9 cellular contexts compared by ENCODE assay signal in the genomic region with DNA sequence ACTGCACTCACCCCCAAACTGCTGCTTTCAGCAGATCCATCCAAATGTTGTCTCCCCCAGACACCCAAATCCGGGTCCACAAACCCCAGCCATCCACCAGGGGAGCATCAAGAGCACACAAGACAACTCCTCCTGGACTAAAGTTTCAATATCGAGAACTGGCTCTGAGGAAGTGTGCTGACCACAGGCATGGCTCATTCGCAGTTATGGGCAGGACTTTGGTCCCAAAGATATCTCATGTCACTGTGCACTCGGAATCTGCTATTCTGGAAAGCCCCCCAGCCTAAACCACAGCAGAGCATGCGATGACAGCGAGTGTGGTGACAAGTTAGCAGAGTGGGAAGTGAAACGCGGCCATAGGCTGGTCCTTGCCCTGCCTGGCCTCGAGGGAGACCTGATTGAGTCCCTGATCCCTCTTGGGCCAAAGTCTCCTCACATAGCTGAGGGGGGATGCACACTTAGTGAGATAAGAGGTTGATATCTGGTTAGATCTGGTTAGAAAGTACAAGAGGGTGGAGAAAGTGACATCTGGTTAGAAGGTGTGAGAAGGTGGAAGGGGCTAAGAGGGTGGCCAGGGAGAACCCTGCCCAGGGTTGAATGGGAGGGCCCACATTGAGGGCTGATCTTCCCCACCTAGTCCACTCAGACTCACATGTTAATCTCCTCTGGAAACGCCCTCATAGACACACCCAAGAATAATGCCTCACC.
A peak's percentile ranks its signal among the peaks of the same experiment; 100 is the strongest.
DNase-seq lines count a peak whose midpoint lies in the region; ATAC-seq lines count a peak whose summit lies in the region.
"Had no signal": no experiment of that assay in that cellular context is flagged by ENCODE, and none has a peak within 500 bp of the region (broad histone marks: within the 10 kb centered on the region; RNA-seq: fewer than 3 reads in every experiment).

No MANE protein-coding gene starts in this region.

- H3K36me3 ChIP-seq in naive thymus-derived CD4-positive, alpha-beta T cell (ENCODE audit: control insufficient read depth in 2 of 3, insufficient read depth in 3 of 3, low read length in 3 of 3) = no peaks in the 10 kb centered on the region

- H3K9me3 Mint-ChIP-seq in naive thymus-derived CD4-positive, alpha-beta T cell = peaks cover 0 to 3% (median 0%) of the 10 kb centered on the region in 11 donors

- no peak overlapping the region for H3K4me3 Mint-ChIP-seq in naive thymus-derived CD4-positive, alpha-beta T cell
- H3K4me3 Mint-ChIP-seq: mesothelial cell of epicardium had no signal

- DNase-seq in RPMI7951 (ENCODE audit: low read depth) (peak; percentile 78), DMS 273 treated with DMSO at 0.1 percent for 48 hours (lab: John Stamatoyannopoulos, UW) (no peak)
- DNase-seq in naive thymus-derived CD4-positive, alpha-beta T cell = no peak
- DNase-seq in stimulated activated CD4-positive, alpha-beta T cell treated with anti-CD3 and anti-CD28 coated beads, Interleukin-4, amount 100 ng/mL, for 24 hours = no peak
- no peak for DNase-seq in stimulated activated CD4-positive, alpha-beta T cell treated with anti-CD3 and anti-CD28 coated beads, Interleukin-2, amount 100 ng/mL, for 24 hours
- DNase-seq in stimulated activated CD4-positive, alpha-beta T cell treated with anti-CD3 and anti-CD28 coated beads, Interleukin-1b, Interleukin-23, amount 100 ng/mL, for 48 hours = no peak

- peaks cover 0 to 2% (median 0%) of the 10 kb centered on the region in 7 donors for H3K4me1 Mint-ChIP-seq in naive thymus-derived CD4-positive, alpha-beta T cell

- H3K4me1 ChIP-seq in naive thymus-derived CD4-positive, alpha-beta T cell (ENCODE audit: control insufficient read depth in 2 of 2, insufficient read depth in 2 of 2, low read length in 2 of 2) = no peaks in the 10 kb centered on the region

- H3K36me3 Mint-ChIP-seq in naive thymus-derived CD4-positive, alpha-beta T cell = no peaks in the 10 kb centered on the region
- H3K36me3 Mint-ChIP-seq: mesothelial cell of epicardium had no signal

- CTCF ChIA-PET in naive thymus-derived CD4-positive, alpha-beta T cell (lab: Charles Lee) = no interaction called here

- no peaks in the 10 kb centered on the region for H3K9me3 ChIP-seq in naive thymus-derived CD4-positive, alpha-beta T cell (ENCODE audit: control insufficient read depth in 2 of 3, low read length in 3 of 3)

- H3K27ac ChIP-seq in naive thymus-derived CD4-positive, alpha-beta T cell (ENCODE audit: low read depth, low read length) = no peak overlapping the region

- peak; percentile 80 for ATAC-seq in GM18909 (IDR thresholded peaks at IDR 0.05; ENCODE audit: poor library complexity, unreplicated experiment)
- peak; percentile 91 for ATAC-seq in HG02759 (IDR thresholded peaks at IDR 0.05; ENCODE audit: unreplicated experiment)
- ATAC-seq in naive thymus-derived CD4-positive, alpha-beta T cell = peak; percentile 78

- intact Hi-C loops in naive thymus-derived CD4-positive, alpha-beta T cell (cut with micrococcal nuclease) = no loop called here

- H3K4me3 ChIP-seq in naive thymus-derived CD4-positive, alpha-beta T cell (ENCODE audit: low read length) = no peak overlapping the region

- H3K27me3 Mint-ChIP-seq in naive thymus-derived CD4-positive, alpha-beta T cell = peaks cover 5 to 47% (median 19%) of the 10 kb centered on the region in 5 donors

- no peak overlapping the region for H3K27ac Mint-ChIP-seq in naive thymus-derived CD4-positive, alpha-beta T cell
- H3K27ac Mint-ChIP-seq: mesothelial cell of epicardium had no signal

- POLR2A ChIA-PET in naive thymus-derived CD4-positive, alpha-beta T cell (lab: Charles Lee) = no interaction called here

- H3K27me3 ChIP-seq in naive thymus-derived CD4-positive, alpha-beta T cell (ENCODE audit: control insufficient read depth in 2 of 2, insufficient read depth in 2 of 2, low read length in 2 of 2) = no peaks in the 10 kb centered on the region
